ENCODE assay signal across 11 cellular contexts in genomic region chr9:132994410-132995120, GRCh38. TPM values are rescaled to one million over a fixed set of nuclear protein-coding genes. Genes with fewer than 3 reads are reported as not detected.
DNase-seq lines count a peak whose midpoint lies in the region; ATAC-seq and TF ChIP-seq lines count a peak whose summit lies in the region.
"Had no signal": no experiment of that assay in that cellular context is flagged by ENCODE, and none has a peak within 500 bp of the region (broad histone marks: within the 10 kb centered on the region; RNA-seq: fewer than 3 reads in every experiment).

No MANE protein-coding gene starts in this region.

- POLR2A ChIA-PET in CD4-positive, alpha-beta T cell (lab: Charles Lee), result no interaction called here

- peaks cover 21% of the 10 kb centered on the region for H3K27me3 ChIP-seq in CD4-positive, alpha-beta T cell (ENCODE audit: control insufficient read depth, insufficient read depth, low read length)

- H3K27ac ChIP-seq in CD4-positive, alpha-beta T cell (ENCODE audit: low read depth, low read length), result no peak overlapping the region
- H3K27ac ChIP-seq: coronary artery had no signal

- ATAC-seq in HG03135 (IDR thresholded peaks at IDR 0.05; ENCODE audit: unreplicated experiment), result peak; percentile 45
- no peak for ATAC-seq in HG03159 (IDR thresholded peaks at IDR 0.05; ENCODE audit: unreplicated experiment)
- ATAC-seq in CD4-positive, alpha-beta T cell (ENCODE audit: poor library complexity), result no peak

- no peak for TF ChIP-seq CTCF in GM10266 (IDR thresholded peaks at IDR 0.05; ENCODE audit: control insufficient read depth, insufficient read depth, low read depth, missing control alignments)
- no peak for TF ChIP-seq CTCF in CD4-positive, alpha-beta T cell (IDR thresholded peaks at IDR 0.05)

- H3K27me3 Mint-ChIP-seq in CD4-positive, alpha-beta T cell, result peaks cover 52% of the 10 kb centered on the region

- H3K4me3 Mint-ChIP-seq in CD4-positive, alpha-beta T cell, result no peak overlapping the region

- H3K9me3 Mint-ChIP-seq in CD4-positive, alpha-beta T cell, result no peaks in the 10 kb centered on the region

- no peaks in the 10 kb centered on the region for H3K9me3 ChIP-seq in CD4-positive, alpha-beta T cell (ENCODE audit: control insufficient read depth, low read length)

- intact Hi-C loops in CD4-positive, alpha-beta T cell (cut with DNase I, micrococcal nuclease), result no loop called here

- no peaks in the 10 kb centered on the region for H3K36me3 Mint-ChIP-seq in CD4-positive, alpha-beta T cell (ENCODE audit: low read depth)

- H3K4me1 Mint-ChIP-seq in CD4-positive, alpha-beta T cell (ENCODE audit: low read depth), result no peaks in the 10 kb centered on the region

- H3K27ac Mint-ChIP-seq in CD4-positive, alpha-beta T cell, result no peak overlapping the region

- CTCF ChIA-PET in CD4-positive, alpha-beta T cell (lab: Charles Lee), result no interaction called here

- DNase-seq in GM10266 (ENCODE audit: extremely low spot score), result peak; percentile 51
- DNase-seq in amniotic epithelial cell (ENCODE audit: low read depth), result peak; percentile 62
- DNase-seq in myocyte (ENCODE audit: low read depth), result peak; percentile 70
- no peak for DNase-seq in DMS153 treated with DMSO at 0.1 percent for 48 hours (lab: John Stamatoyannopoulos, UW; ENCODE audit: unreplicated experiment)
- DNase-seq in NCI-H2029 (lab: John Stamatoyannopoulos, UW), result no peak
- no peak for DNase-seq in CD4-positive, alpha-beta T cell
- DNase-seq: SHP77, small intestine had no signal

RNA-seq across cellular contexts. Expression of gene GFI1B, which starts 16.1 kb away (rescaled TPM):
- 0.10 TPM in 1 of 2 replicates, not detected in the other for total RNA-seq in myocyte
- not detected for polyA plus RNA-seq in myocyte (2012)
- under 1 TPM in 1 of 2 experiments, not detected in 1; 0.58 TPM for total RNA-seq in CD4-positive, alpha-beta T cell

RNA-seq across cellular contexts. Expression of gene GTF3C5, which starts 36.2 kb away (rescaled TPM):
- total RNA-seq in myocyte, result 50.6 and 59.6 TPM in 2 replicates
- polyA plus RNA-seq in myocyte (2012), result 33.5 TPM
- total RNA-seq in CD4-positive, alpha-beta T cell, result 10 to 100 TPM; 49.0 to 52.4 TPM

RNA-seq across cellular contexts. Expression of gene TSC1, which starts 50.1 kb away (rescaled TPM):
- total RNA-seq in myocyte, result 30.3 and 54.3 TPM in 2 replicates
- 17.0 TPM for polyA plus RNA-seq in myocyte (2012)
- total RNA-seq in CD4-positive, alpha-beta T cell, result 10 to 100 TPM; 50.0 to 51.9 TPM

Comparison
In these comparisons a context has a peak if more than half of its experiments do, and no peak if none do; other contexts are left out.
1. DNase-seq: peak in GM10266 (single experiment), amniotic epithelial cell (single experiment) and myocyte (single experiment); none in DMS153 treated with DMSO at 0.1 percent for 48 hours (single experiment), NCI-H2029 (single experiment) and CD4-positive, alpha-beta T cell (0 of 10).